Comparison of ENCODE assay signal across 19 cellular contexts in the genomic region with DNA sequence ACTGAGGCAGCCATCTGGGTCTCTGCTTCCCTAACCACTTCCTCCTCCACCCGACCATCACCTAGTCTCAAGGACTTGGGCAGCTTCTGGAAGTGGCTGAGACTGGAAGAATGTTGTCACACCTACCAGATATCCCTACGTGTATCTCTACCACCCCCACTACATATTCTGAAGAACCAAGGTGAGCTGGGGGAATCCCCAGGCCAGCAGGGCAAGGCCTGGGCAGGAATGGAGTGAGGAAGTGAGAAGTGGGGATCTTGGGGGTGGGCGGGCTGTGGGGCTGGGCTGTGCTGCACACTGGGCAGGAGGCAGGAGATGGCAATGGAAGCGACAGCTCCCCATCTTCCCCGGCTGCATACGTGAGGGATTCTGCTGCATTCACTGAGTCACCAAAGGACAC. TPM values are rescaled to one million over a fixed set of nuclear protein-coding genes. Genes with fewer than 3 reads are reported as not detected.
A peak's percentile ranks its signal among the peaks of the same experiment; 100 is the strongest.
DNase-seq lines count a peak whose midpoint lies in the region; TF ChIP-seq lines count a peak whose summit lies in the region.
"Had no signal": no experiment of that assay in that cellular context is flagged by ENCODE, and none has a peak within 500 bp of the region (broad histone marks: within the 10 kb centered on the region; RNA-seq: fewer than 3 reads in every experiment).

No MANE protein-coding gene starts in this region.

- TF ChIP-seq CTCF in OCI-LY3 (IDR thresholded peaks at IDR 0.05; ENCODE audit: low read depth, low read length), result no peak

- 0 out of 2 replicates have a peak, but pooled peaks cover 3% of the 10 kb centered on the region for H3K9me3 ChIP-seq in OCI-LY3 (ENCODE audit: insufficient read depth, low read length)

- DNase-seq in caudate nucleus (lab: John Stamatoyannopoulos, UW), result no peak
- peak; percentile 8 for DNase-seq in mesenteric fat pad (ENCODE audit: low spot score)
- DNase-seq in substantia nigra (lab: John Stamatoyannopoulos, UW), result no peak
- DNase-seq in DMS114 treated with DMSO at 0.1 percent for 48 hours (lab: John Stamatoyannopoulos, UW; ENCODE audit: unreplicated experiment), result no peak
- DNase-seq in NCI-H2029 treated with DMSO at 0.1 percent for 48 hours (lab: John Stamatoyannopoulos, UW), result no peak
- DNase-seq in NCI-H1694 treated with DMSO at 0.1 percent for 48 hours (lab: John Stamatoyannopoulos, UW), result no peak
- DNase-seq: Calu3; CD4-positive, alpha-beta memory T cell; DMS79; HCEC 1CT; MV-4-11; NCI-H1417; NCI-H1930; NCI-H510A; NCI-H774; PC-9 had no signal

- no peak overlapping the region; the same call in 1 of the 2 replicates for H3K9ac ChIP-seq in OCI-LY3 (ENCODE audit: low read length)

- H3K4me3 ChIP-seq in OCI-LY3 (ENCODE audit: low read length), result peak overlapping the region; percentile 36; the same call in 1 of the 2 replicates
- H3K4me3 ChIP-seq: K562, PC-9 had no signal

- H4K20me1 ChIP-seq in OCI-LY3 (ENCODE audit: insufficient read depth, low read length), result no peaks in the 10 kb centered on the region

- H3K36me3 ChIP-seq in OCI-LY3 (replicated peaks; ENCODE audit: low read depth, low read length), result peaks cover 10% of the 10 kb centered on the region

- H3K79me2 ChIP-seq in OCI-LY3 (ENCODE audit: low read length), result no peaks in the 10 kb centered on the region

- peak overlapping the region; percentile 82 for H3K4me2 ChIP-seq in OCI-LY3 (ENCODE audit: low read length)
- H3K4me2 ChIP-seq: PC-9 had no signal

- H2AFZ ChIP-seq in OCI-LY3 (ENCODE audit: low read depth, low read length), result no peak overlapping the region
- H2AFZ ChIP-seq: PC-9 had no signal

- H3K4me1 ChIP-seq in OCI-LY3 (ENCODE audit: low read length), result peaks cover 19% of the 10 kb centered on the region

- H3K27ac ChIP-seq in OCI-LY3 (ENCODE audit: low read length), result no peak overlapping the region; the same call in 1 of the 2 replicates
- peak overlapping the region; percentile 95 for H3K27ac ChIP-seq in caudate nucleus (ENCODE audit: low read depth, low read length)
- H3K27ac ChIP-seq in substantia nigra (ENCODE audit: low read depth, low read length, poor library complexity, severe bottlenecking), result peak overlapping the region; percentile 97
- H3K27ac ChIP-seq: PC-9 had no signal

- H3K27me3 ChIP-seq in OCI-LY3 (ENCODE audit: low read depth, low read length), result no peaks in the 10 kb centered on the region

RNA-seq across cellular contexts. Expression of gene ALDH1A3, which starts 17.5 kb away (rescaled TPM):
- total RNA-seq in mesenteric fat pad, result 194 TPM
- total RNA-seq: B cell; CD4-positive, alpha-beta memory T cell had no signal

RNA-seq across cellular contexts. Expression of gene LRRK1, which starts 57.0 kb away (rescaled TPM):
- 23.5 TPM for total RNA-seq in mesenteric fat pad
